31 cellular contexts compared by ENCODE assay signal in the genomic region with DNA sequence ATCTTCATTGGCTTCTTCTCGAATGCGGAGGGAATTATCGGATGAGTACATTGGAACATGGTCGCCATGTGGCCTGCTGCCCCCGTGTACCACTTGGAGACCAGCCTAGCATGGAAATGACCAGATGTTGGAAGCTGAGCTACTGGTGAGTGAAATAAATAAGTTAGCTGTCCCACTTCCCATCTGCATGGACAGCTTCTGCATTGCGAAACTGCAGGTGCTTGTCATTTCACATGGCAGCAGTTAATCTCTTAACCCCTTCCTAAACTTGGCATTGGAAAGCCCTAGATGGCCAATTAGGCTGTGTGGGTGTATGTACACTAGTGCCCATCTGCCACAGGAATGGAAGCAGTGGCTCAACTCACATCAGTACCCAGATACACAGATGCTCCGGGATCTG.
"Had no signal": no experiment of that assay in that cellular context is flagged by ENCODE, and none has a peak within 500 bp of the region (broad histone marks: within the 10 kb centered on the region; RNA-seq: fewer than 3 reads in every experiment).

No MANE protein-coding gene starts in this region.

- ATAC-seq: heart left ventricle; sciatic nerve; stimulated activated naive B cell treated with anti-CD40 and anti-IgM and Interleukin-4, amounts not matched to agents 10 μg/mL and 1 μg/mL and 100 μg/mL, for 72 hours; upper lobe of right lung had no signal

- H3K9me3 ChIP-seq: ascending aorta, colonic mucosa, heart left ventricle, ovary, stomach, tibial artery, upper lobe of right lung had no signal

- H3K27me3 ChIP-seq: ascending aorta, cardiac muscle cell, colonic mucosa, heart left ventricle, ovary, stomach, tibial artery, upper lobe of right lung had no signal

- H3K9me3 Mint-ChIP-seq: activated naive CD4-positive, alpha-beta T cell treated with anti-CD3 and anti-CD28 coated beads for 36 hours; activated naive CD8-positive, alpha-beta T cell treated with anti-CD3 and anti-CD28 coated beads, Interleukin-2, amount 10 ng/mL, durations not matched to agents 7 days and 5 days; activated T-helper 1 cell treated with anti-CD3 and anti-CD28 coated beads, Interleukin-12 subunit alpha, Interleukin-12 subunit beta, Interleukin-2, Interleukin-4 antibody, amounts not matched to agents 30 ng/mL and 10 ng/mL and 1 ng/mL, durations not matched to agents 14 hours and 24 hours and 36 hours; brain; immature natural killer cell; mesothelial cell of epicardium; stimulated activated naive B cell treated with anti-CD40 and anti-IgM and Interleukin-4, amounts not matched to agents 10 μg/mL and 1 μg/mL and 100 μg/mL, for 72 hours had no signal

- H3K36me3 Mint-ChIP-seq: activated naive CD8-positive, alpha-beta T cell treated with anti-CD3 and anti-CD28 coated beads, Interleukin-2, amount 10 ng/mL, durations not matched to agents 7 days and 5 days; brain; mesothelial cell of epicardium; naive B cell; stimulated activated naive B cell treated with anti-CD40 and anti-IgM and Interleukin-4, amounts not matched to agents 10 μg/mL and 1 μg/mL and 100 μg/mL, for 72 hours had no signal

- H3K27me3 Mint-ChIP-seq: activated naive CD8-positive, alpha-beta T cell treated with anti-CD3 and anti-CD28 coated beads, Interleukin-2, amount 10 ng/mL, durations not matched to agents 7 days and 5 days had no signal

- H3K4me3 Mint-ChIP-seq: activated naive CD4-positive, alpha-beta T cell treated with anti-CD3 and anti-CD28 coated beads for 36 hours; activated naive CD8-positive, alpha-beta T cell treated with anti-CD3 and anti-CD28 coated beads, Interleukin-2, amount 10 ng/mL, durations not matched to agents 7 days and 5 days; activated T-helper 1 cell treated with anti-CD3 and anti-CD28 coated beads, Interleukin-12 subunit alpha, Interleukin-12 subunit beta, Interleukin-2, Interleukin-4 antibody, amounts not matched to agents 30 ng/mL and 10 ng/mL and 1 ng/mL, durations not matched to agents 14 hours and 24 hours and 36 hours; brain; mesothelial cell of epicardium; naive B cell; stimulated activated naive B cell treated with anti-CD40 and anti-IgM and Interleukin-4, amounts not matched to agents 10 μg/mL and 1 μg/mL and 100 μg/mL, for 72 hours had no signal

- H3K4me1 Mint-ChIP-seq: activated naive CD8-positive, alpha-beta T cell treated with anti-CD3 and anti-CD28 coated beads, Interleukin-2, amount 10 ng/mL, durations not matched to agents 7 days and 5 days; immature natural killer cell; mesothelial cell of epicardium; naive B cell; stimulated activated naive B cell treated with anti-CD40 and anti-IgM and Interleukin-4, amounts not matched to agents 10 μg/mL and 1 μg/mL and 100 μg/mL, for 72 hours had no signal

- H3K4me3 ChIP-seq: ascending aorta, cardiac muscle cell, colonic mucosa, heart left ventricle, ovary, stomach, tibial artery, upper lobe of right lung had no signal

- DNase-seq: activated CD4-positive, alpha-beta T cell treated with anti-CD3 and anti-CD28 coated beads for 4 hours; activated CD4-positive, alpha-beta T cell treated with anti-CD3 and anti-CD28 coated beads, Interleukin-2, amount 50 U/mL, for 4 hours; activated CD8-positive, alpha-beta memory T cell treated with anti-CD3 and anti-CD28 coated beads for 24 hours; activated effector memory CD4-positive, alpha-beta T cell treated with anti-CD3 and anti-CD28 coated beads, Interleukin-2, amount 50 U/mL, for 16 hours; activated naive CD4-positive, alpha-beta T cell treated with anti-CD3 and anti-CD28 coated beads for 36 hours; activated naive CD8-positive, alpha-beta T cell treated with anti-CD3 and anti-CD28 coated beads, Interleukin-2, amount 10 ng/mL, durations not matched to agents 7 days and 5 days; cerebellar nuclear complex; colonic mucosa; effector CD8-positive, alpha-beta T cell; erythroblast; heart left ventricle; hypothalamus; immature natural killer cell; naive B cell; ovary; retina; small intestine; stimulated activated CD4-positive, alpha-beta T cell treated with anti-CD3 and anti-CD28 coated beads, Interleukin-1b, Interleukin-23, amount 100 ng/mL, for 48 hours; stimulated activated CD4-positive, alpha-beta T cell treated with anti-CD3 and anti-CD28 coated beads, Interleukin-4, amount 100 ng/mL, for 4 hours; stimulated activated naive B cell treated with anti-CD40 and anti-IgM and Interleukin-4, amounts not matched to agents 10 μg/mL and 1 μg/mL and 100 μg/mL, for 72 hours; stomach; tibial artery; upper lobe of right lung had no signal

- H3K4me1 ChIP-seq: ascending aorta, colonic mucosa, tibial artery, upper lobe of right lung had no signal

- H3K36me3 ChIP-seq: ascending aorta, cardiac muscle cell, colonic mucosa, heart left ventricle, ovary, stomach, tibial artery, upper lobe of right lung had no signal

- H3K27ac ChIP-seq: ascending aorta, cardiac muscle cell, colonic mucosa, heart left ventricle, ovary, stomach, tibial artery, upper lobe of right lung, VCaP had no signal

- H3K27ac Mint-ChIP-seq: activated naive CD4-positive, alpha-beta T cell treated with anti-CD3 and anti-CD28 coated beads for 36 hours; activated naive CD8-positive, alpha-beta T cell treated with anti-CD3 and anti-CD28 coated beads, Interleukin-2, amount 10 ng/mL, durations not matched to agents 7 days and 5 days; activated T-helper 1 cell treated with anti-CD3 and anti-CD28 coated beads, Interleukin-12 subunit alpha, Interleukin-12 subunit beta, Interleukin-2, Interleukin-4 antibody, amounts not matched to agents 30 ng/mL and 10 ng/mL and 1 ng/mL, durations not matched to agents 14 hours and 24 hours and 36 hours; brain; immature natural killer cell; mesothelial cell of epicardium; naive B cell; progenitor cell of endocrine pancreas; stimulated activated naive B cell treated with anti-CD40 and anti-IgM and Interleukin-4, amounts not matched to agents 10 μg/mL and 1 μg/mL and 100 μg/mL, for 72 hours had no signal
